In the genomic region with DNA sequence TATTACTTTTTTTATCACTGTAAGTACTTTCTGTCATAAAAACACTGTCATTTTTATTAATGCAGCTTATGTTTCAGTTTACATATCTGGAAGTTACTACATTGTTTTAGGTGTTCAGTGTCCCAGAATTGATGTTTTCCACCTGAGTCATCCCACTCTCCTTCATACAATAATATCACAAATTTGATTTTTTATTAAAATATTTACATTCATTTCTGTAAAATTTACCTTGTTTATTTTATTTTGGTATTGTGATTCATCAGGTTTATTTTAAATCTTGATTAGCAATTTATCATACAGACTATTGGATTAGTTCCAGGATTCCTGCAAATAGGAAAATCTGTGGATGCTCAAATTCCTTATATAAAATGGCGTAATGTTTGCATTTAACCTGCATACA, we compare ENCODE assay signal across 1 cellular context.
TF ChIP-seq lines count a peak whose summit lies in the region.

No MANE protein-coding gene starts in this region.

TF ChIP-seq in A549, 52 proteins besides CTCF, POLR2A, EP300 and RAD21 (continued from another document):
- TF ChIP-seq, protein P1, sequence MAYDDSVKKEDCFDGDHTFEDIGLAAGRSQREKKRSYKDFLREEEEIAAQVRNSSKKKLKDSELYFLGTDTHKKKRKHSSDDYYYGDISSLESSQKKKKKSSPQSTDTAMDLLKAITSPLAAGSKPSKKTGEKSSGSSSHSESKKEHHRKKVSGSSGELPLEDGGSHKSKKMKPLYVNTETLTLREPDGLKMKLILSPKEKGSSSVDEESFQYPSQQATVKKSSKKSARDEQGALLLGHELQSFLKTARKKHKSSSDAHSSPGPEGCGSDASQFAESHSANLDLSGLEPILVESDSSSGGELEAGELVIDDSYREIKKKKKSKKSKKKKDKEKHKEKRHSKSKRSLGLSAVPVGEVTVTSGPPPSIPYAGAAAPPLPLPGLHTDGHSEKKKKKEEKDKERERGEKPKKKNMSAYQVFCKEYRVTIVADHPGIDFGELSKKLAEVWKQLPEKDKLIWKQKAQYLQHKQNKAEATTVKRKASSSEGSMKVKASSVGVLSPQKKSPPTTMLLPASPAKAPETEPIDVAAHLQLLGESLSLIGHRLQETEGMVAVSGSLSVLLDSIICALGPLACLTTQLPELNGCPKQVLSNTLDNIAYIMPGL (CRISPR knock-in tag; IDR thresholded peaks at IDR 0.05; ENCODE audit: borderline replicate concordance), result no peak
